30 cellular contexts compared by ENCODE assay signal in genomic region chr3:120752865-120753264, GRCh38. TPM values are rescaled to one million over a fixed set of nuclear protein-coding genes. Genes with fewer than 3 reads are reported as not detected.
DNase-seq lines count a peak whose midpoint lies in the region; ATAC-seq, FAIRE-seq and TF ChIP-seq lines count a peak whose summit lies in the region.
"Had no signal": no experiment of that assay in that cellular context is flagged by ENCODE, and none has a peak within 500 bp of the region (broad histone marks: within the 10 kb centered on the region; RNA-seq: fewer than 3 reads in every experiment).

No MANE protein-coding gene starts in this region.

- H3K27me3 ChIP-seq in GM23338 (ENCODE audit: insufficient read depth) (no peaks in the 10 kb centered on the region), HUES6 (ENCODE audit: control insufficient read depth, insufficient read depth, low read length) (no peaks in the 10 kb centered on the region), small intestine (ENCODE audit: control insufficient read depth in 2 of 2, insufficient read depth in 2 of 2, low read length in 2 of 2) (no peaks in the 10 kb centered on the region)

- H3K27me3 Mint-ChIP-seq in GM23338 (ENCODE audit: insufficient read depth, low read depth, poor library complexity) = no peaks in the 10 kb centered on the region
- no peaks in the 10 kb centered on the region for H3K27me3 Mint-ChIP-seq in central memory CD8-positive, alpha-beta T cell
- H3K27me3 Mint-ChIP-seq: B cell had no signal

- peak; percentile 5 for FAIRE-seq in small intestine (lab: Jason Lieb, UNC)
- FAIRE-seq: GM12878, H1 had no signal

- H3K27ac Mint-ChIP-seq in GM23338 = 0 out of 2 replicates have a peak overlapping the region, but pooled peaks have one; percentile 8
- peak overlapping the region; percentile 76 for H3K27ac Mint-ChIP-seq in central memory CD8-positive, alpha-beta T cell (ENCODE audit: low read depth)
- H3K27ac Mint-ChIP-seq: B cell; CD8-positive, alpha-beta T cell had no signal

- no peak overlapping the region for H3K4me3 Mint-ChIP-seq in GM23338
- no peak overlapping the region for H3K4me3 Mint-ChIP-seq in central memory CD8-positive, alpha-beta T cell
- H3K4me3 Mint-ChIP-seq: B cell; CD8-positive, alpha-beta T cell had no signal

- no peak overlapping the region for H2AFZ ChIP-seq in GM23338

- H3K9me2 ChIP-seq in GM23338 (ENCODE audit: insufficient read depth) = no peaks in the 10 kb centered on the region
- H3K9me2 ChIP-seq: SK-N-SH had no signal

- H3K9me3 Mint-ChIP-seq in GM23338 = peaks cover 3% of the 10 kb centered on the region; the same call in 2 of the 3 replicates
- no peaks in the 10 kb centered on the region for H3K9me3 Mint-ChIP-seq in central memory CD8-positive, alpha-beta T cell

- no peak overlapping the region for H3K4me2 ChIP-seq in GM23338
- H3K4me2 ChIP-seq: SK-N-SH had no signal

- H3K4me1 Mint-ChIP-seq in GM23338 = peaks cover 37% of the 10 kb centered on the region
- peaks cover 27% of the 10 kb centered on the region for H3K4me1 Mint-ChIP-seq in central memory CD8-positive, alpha-beta T cell

- WGBS in small intestine, 3 donors = 95 to 99% (median 97%) methylated on average over 2 of the region's 2 CpGs

- H3K36me3 ChIP-seq in GM23338 (ENCODE audit: insufficient read depth) (peaks cover 15% of the 10 kb centered on the region; the same call in 1 of the 2 replicates), HUES6 (ENCODE audit: control insufficient read depth, insufficient read depth, low read length) (peaks cover 39% of the 10 kb centered on the region), small intestine (ENCODE audit: control insufficient read depth in 2 of 2, insufficient read depth in 2 of 2, low read length in 2 of 2) (peaks cover 3 to 5% of the 10 kb centered on the region in 2 donors)

- no peak overlapping the region for H3K9ac ChIP-seq in HUES6 (ENCODE audit: low read length)
- H3K9ac ChIP-seq: SK-N-SH had no signal

- no peaks in the 10 kb centered on the region for H3F3A ChIP-seq in GM23338 (replicated peaks; ENCODE audit: low read depth)

- no peak overlapping the region for H3K4me3 ChIP-seq in GM23338
- no peak overlapping the region for H3K4me3 ChIP-seq in HUES6 (ENCODE audit: low read depth, low read length)
- no peak overlapping the region for H3K4me3 ChIP-seq in small intestine (ENCODE audit: low read depth in 1 of 2, low read length in 2 of 2)
- H3K4me3 ChIP-seq: GM12878 had no signal

- no peak for TF ChIP-seq CTCF in GM23338 (conservative IDR thresholded peaks at IDR 0.05; ENCODE audit: low read depth in 2 of 2)

- H3K9me3 ChIP-seq in HUES6 (ENCODE audit: control insufficient read depth, insufficient read depth, low read depth, low read length) = no peaks in the 10 kb centered on the region
- H3K9me3 ChIP-seq in small intestine (ENCODE audit: control insufficient read depth, low read depth) = no peaks in the 10 kb centered on the region
- H3K9me3 ChIP-seq: Caco-2, SK-N-SH had no signal

- DNase-seq in GM23338 (ENCODE audit: low spot score) = no peak
- DNase-seq in central memory CD8-positive, alpha-beta T cell (ENCODE audit: low spot score in 2 of 2) = no peak
- no peak for DNase-seq in small intestine
- no peak for DNase-seq in DMS79 (lab: John Stamatoyannopoulos, UW)
- DNase-seq in SK-N-DZ (ENCODE audit: low spot score) = no peak
- DNase-seq: Caco-2; CD8-positive, alpha-beta T cell; EL; GDM1; Kasumi-1; MV-4-11; NCI-H1105; NCI-H1436 treated with DMSO at 0.1 percent for 48 hours; NCI-H187 treated with DMSO at 0.1 percent for 48 hours; NCI-H2171 treated with DMSO at 0.1 percent for 48 hours; NCI-H345; NCI-H510A treated with DMSO at 0.1 percent for 48 hours; NCI-H774; SHP77 treated with DMSO at 0.1 percent for 48 hours; SK-N-SH; SW 1271 had no signal

- H4K20me1 ChIP-seq in GM23338 (replicated peaks; ENCODE audit: insufficient read depth) = peaks cover 9% of the 10 kb centered on the region; the same call in 1 of the 2 replicates

- H3K79me2 ChIP-seq in GM23338 (replicated peaks; ENCODE audit: insufficient read depth) = peaks cover 100% of the 10 kb centered on the region

- H3K4me1 ChIP-seq in GM23338 (ENCODE audit: insufficient read depth) (peaks cover 12% of the 10 kb centered on the region), HUES6 (ENCODE audit: control insufficient read depth, insufficient read depth, low read length) (peaks cover 7% of the 10 kb centered on the region; the same call in 1 of the 2 replicates), small intestine (ENCODE audit: control insufficient read depth in 2 of 2, insufficient read depth in 1 of 2, low read depth in 1 of 2, low read length in 1 of 2) (no peaks in the 10 kb centered on the region)
- H3K4me1 ChIP-seq: Caco-2 had no signal

- no peak for ATAC-seq in GM23338
- no peak for ATAC-seq in central memory CD8-positive, alpha-beta T cell (replicated peaks; ENCODE audit: extremely low read depth, poor library complexity, severe bottlenecking)
- ATAC-seq in GM18907 (IDR thresholded peaks at IDR 0.05; ENCODE audit: unreplicated experiment) = no peak
- ATAC-seq: CD8-positive, alpha-beta T cell; HCT116; Panc1 had no signal

- peaks cover 78% of the 10 kb centered on the region for H3K36me3 Mint-ChIP-seq in GM23338 (ENCODE audit: low read depth)
- H3K36me3 Mint-ChIP-seq in central memory CD8-positive, alpha-beta T cell (ENCODE audit: insufficient read depth) = peaks cover 15% of the 10 kb centered on the region

- H3K27ac ChIP-seq in GM23338 (ENCODE audit: low read depth) (no peak overlapping the region), HUES6 (ENCODE audit: low read depth, low read length) (0 out of 2 replicates have a peak overlapping the region, but pooled peaks have one; percentile 8), small intestine (ENCODE audit: low read depth in 1 of 2, low read length in 1 of 2) (no peak overlapping the region)
- H3K27ac ChIP-seq: C4-2B, RWPE1 had no signal

TF ChIP-seq in GM23338, 12 proteins besides CTCF, POLR2A, EP300 and RAD21 (continues in another document):
- TF ChIP-seq ZNF331 (CRISPR knock-in tag; IDR thresholded peaks at IDR 0.05; ENCODE audit: low read depth) = no peak
- TF ChIP-seq ZNF114 (CRISPR knock-in tag; IDR thresholded peaks at IDR 0.05) = no peak
- no peak for TF ChIP-seq JUNB (IDR thresholded peaks at IDR 0.05; ENCODE audit: unreplicated experiment)

RNA-seq across cellular contexts. Expression of gene GTF2E1, which starts 10.3 kb away (rescaled TPM):
- 40.9 and 69.0 TPM in 2 replicates for total RNA-seq in GM23338 (2014; rRNA removed; shearing (Covaris generic))
- polyA plus RNA-seq in GM23338 (2016; fragmentation: Nextera tagmentation; extraction: Ambion mirVana) = 24.3 and 24.7 TPM in 2 replicates
- 1 to 10 TPM; 3.0 to 7.0 (median 3.6) TPM for polyA plus RNA-seq in small intestine
- polyA plus RNA-seq in SK-N-DZ (2014; cell fraction: cytosol; rRNA removed) = 20.0 and 27.7 TPM in 2 replicates
- 7.7 TPM in 2 replicates for polyA plus RNA-seq in SK-N-DZ (2014; cell fraction: nucleus; rRNA removed)

RNA-seq across cellular contexts. Expression of gene RABL3, which starts 10.5 kb away (rescaled TPM):
- 9.8 and 13.1 TPM in 2 replicates for total RNA-seq in GM23338 (2014; rRNA removed; shearing (Covaris generic))
- polyA plus RNA-seq in GM23338 (2016; fragmentation: Nextera tagmentation; extraction: Ambion mirVana) (7.8 and 8.5 TPM in 2 replicates), small intestine (10 to 100 TPM in 1 of 3 donors, 1 to 10 TPM in 2; 7.6 to 12.8 (median 7.6) TPM)
- polyA plus RNA-seq in SK-N-DZ (2014; cell fraction: cytosol; rRNA removed) = 9.2 and 13.9 TPM in 2 replicates
- 4.1 and 4.9 TPM in 2 replicates for polyA plus RNA-seq in SK-N-DZ (2014; cell fraction: nucleus; rRNA removed)
